In the genomic region with DNA sequence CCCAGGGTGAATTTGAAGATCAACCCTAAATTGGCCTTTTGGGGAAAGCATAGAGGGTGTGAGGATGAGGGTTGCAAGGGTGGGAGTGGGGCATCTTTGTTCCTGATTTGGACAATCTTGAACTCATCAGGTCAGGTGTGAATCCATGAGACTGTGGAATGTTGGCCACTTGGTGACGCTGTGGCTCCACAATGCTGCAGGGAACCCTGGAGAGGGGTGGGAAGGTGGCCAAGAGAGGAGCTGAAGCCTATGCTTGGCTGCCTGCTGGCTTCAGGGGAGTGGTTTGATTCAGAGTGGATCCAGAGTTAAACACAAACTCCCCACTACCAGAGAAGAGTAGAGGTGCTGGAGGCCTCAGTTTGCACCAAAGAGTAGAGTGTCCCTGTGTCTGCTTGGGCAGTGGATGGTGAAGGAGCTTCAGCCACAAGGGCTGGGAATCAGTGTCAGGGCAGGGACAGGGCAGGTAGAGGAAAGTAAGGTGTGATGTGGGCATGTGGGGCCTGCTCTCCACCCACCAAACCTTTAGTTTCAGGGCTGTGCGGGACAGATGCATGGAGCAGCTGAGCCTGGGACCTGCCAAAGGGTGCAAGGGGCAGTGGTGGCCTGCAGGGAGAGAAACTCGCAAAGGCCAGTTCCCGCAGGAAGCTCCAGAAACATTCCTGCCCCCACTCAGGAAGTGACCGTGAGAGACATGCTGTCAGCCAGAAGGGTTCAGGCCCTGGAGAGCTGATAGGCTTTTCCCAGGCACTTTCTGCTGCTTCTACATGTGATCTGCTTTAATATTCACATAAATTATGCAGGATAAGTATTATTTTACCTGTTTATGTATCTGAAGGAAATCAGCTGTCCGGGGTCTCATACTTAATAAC, we compare ENCODE assay signal across 9 cellular contexts.
DNase-seq lines count a peak whose midpoint lies in the region; ATAC-seq, FAIRE-seq and TF ChIP-seq lines count a peak whose summit lies in the region.
"Had no signal": no experiment of that assay in that cellular context is flagged by ENCODE, and none has a peak within 500 bp of the region (broad histone marks: within the 10 kb centered on the region; RNA-seq: fewer than 3 reads in every experiment).

No MANE protein-coding gene starts in this region.

- POLR2A ChIA-PET in AG04450 (lab: Yijun Ruan, JAX): no interaction called here

- H3K27me3 ChIP-seq in AG04450 (ENCODE audit: control insufficient read depth, insufficient read depth, low read length) (no peaks in the 10 kb centered on the region), pancreas (no peaks in the 10 kb centered on the region)

- WGBS in pancreas, 2 donors: 82 to 84% methylated on average over 6 of the region's 6 CpGs

- H3K27ac ChIP-seq in AG04450 (ENCODE audit: low read depth, low read length) (no peak overlapping the region), pancreas (no peak overlapping the region)

- H3K4me3 ChIP-seq in AG04450 (ENCODE audit: low read depth, low read length) (no peak overlapping the region), pancreas (no peak overlapping the region)

- TF ChIP-seq CTCF in AG04450 (IDR thresholded peaks at IDR 0.05; ENCODE audit: low read depth, low read length) (peak; percentile 17; the same call in 1 of the 2 replicates), GM13977 (IDR thresholded peaks at IDR 0.05; ENCODE audit: extremely low read depth, insufficient read depth, missing control alignments) (peak; percentile 11), pancreas (IDR thresholded peaks at IDR 0.05) (no peak)

- in situ Hi-C loops in GM13977 (cut with MboI; ENCODE audit: low pct_unique_long_range_greater_than_20kb, low sequenced_read_pairs, unreplicated experiment): no loop called here

- intact Hi-C loops in pancreas (cut with DNase I): no loop called here

- no peak for ATAC-seq in GM18867 (IDR thresholded peaks at IDR 0.05; ENCODE audit: unreplicated experiment)
- ATAC-seq in pancreas: no peak

- H3K9me3 ChIP-seq in AG04450 (ENCODE audit: control insufficient read depth, insufficient read depth, low read length) (peaks cover 8% of the 10 kb centered on the region), pancreas (no peaks in the 10 kb centered on the region)

- CTCF ChIA-PET in AG04450 (lab: Charles Lee): interaction anchor here (0.6 to 1.2 kb wide), 5 partner anchors 12 to 444 kb away, joined by 3 to 6 read pairs (median 3); no protein-coding TSS in a partner anchor

- FAIRE-seq in GM12892 (lab: Jason Lieb, UNC) (no peak), pancreas (lab: Jason Lieb, UNC) (no peak)

- no peak for TF ChIP-seq POLR2A in GM12892 (IDR thresholded peaks at IDR 0.05; ENCODE audit: low read depth, low read length)

- H3K36me3 ChIP-seq in pancreas: no peaks in the 10 kb centered on the region

- no peaks in the 10 kb centered on the region for H3K4me1 ChIP-seq in pancreas

- DNase-seq in AG04450 (ENCODE audit: low read depth, low spot score) (no peak), GM13977 (ENCODE audit: low spot score) (no peak), RPMI8226 (peak; percentile 51), hepatic stellate cell (ENCODE audit: low spot score) (peak; percentile 20), germinal center (ENCODE audit: low spot score) (no peak), GM12892 (ENCODE audit: insufficient read length) (no peak), pancreas (no peak)
- DNase-seq: activated B cell treated with CpG ODN at 0.5 μM for 24 hours had no signal

Comparison
In these comparisons a context has a peak if more than half of its experiments do, and no peak if none do; other contexts are left out.
1. DNase-seq: peak in RPMI8226 (single experiment) and hepatic stellate cell (single experiment); none in AG04450 (single experiment), GM13977 (single experiment), germinal center (single experiment), GM12892 (single experiment) and pancreas (0 of 6).
2. CTCF ChIP-seq: peak in AG04450 (single experiment) and GM13977 (single experiment); none in pancreas (0 of 4).